10 cellular contexts compared by ENCODE assay signal in the genomic region with DNA sequence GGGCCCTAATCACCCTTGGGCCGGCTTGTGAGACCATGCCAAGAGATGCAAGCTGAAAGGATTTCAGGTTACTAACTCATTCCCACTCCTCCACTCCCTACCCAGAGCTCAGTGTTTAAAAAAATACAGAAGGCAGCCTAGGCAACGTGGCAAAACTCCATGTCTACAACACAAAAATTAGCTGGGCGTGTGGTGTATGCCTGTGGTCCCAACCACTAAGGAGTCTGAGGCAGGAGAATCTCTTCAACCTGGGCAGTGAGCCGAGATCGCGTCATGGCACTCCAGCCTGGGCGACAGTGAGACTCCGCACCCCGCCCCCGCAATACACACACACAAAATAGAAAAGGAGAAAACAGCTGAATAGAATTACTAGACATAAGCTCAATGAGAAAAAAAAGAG. TPM values are rescaled to one million over a fixed set of nuclear protein-coding genes. Genes with fewer than 3 reads are reported as not detected.
DNase-seq lines count a peak whose midpoint lies in the region; ATAC-seq lines count a peak whose summit lies in the region.
"Had no signal": no experiment of that assay in that cellular context is flagged by ENCODE, and none has a peak within 500 bp of the region (broad histone marks: within the 10 kb centered on the region; RNA-seq: fewer than 3 reads in every experiment).

No MANE protein-coding gene starts in this region.

- ATAC-seq in memory B cell (ENCODE audit: low read depth) (no peak), HG03280 (IDR thresholded peaks at IDR 0.05; ENCODE audit: unreplicated experiment) (no peak)
- no peak for ATAC-seq in activated T-cell treated with anti-CD3 and anti-CD28 coated beads, Interleukin-2, amount 50 U/mL, for 72 hours (replicated peaks in 1 of 2)

- H3K27ac ChIP-seq in cingulate gyrus (ENCODE audit: low read depth, low read length): peak overlapping the region; percentile 74

- peak overlapping the region; percentile 51 for H3K27ac Mint-ChIP-seq in memory B cell
- no peak overlapping the region for H3K27ac Mint-ChIP-seq in activated T-cell treated with anti-CD3 and anti-CD28 coated beads, Interleukin-2, amount 50 U/mL, for 72 hours

- peaks cover 42% of the 10 kb centered on the region for H3K4me1 Mint-ChIP-seq in memory B cell
- H3K4me1 Mint-ChIP-seq in activated T-cell treated with anti-CD3 and anti-CD28 coated beads, Interleukin-2, amount 50 U/mL, for 72 hours (ENCODE audit: low read depth): peaks cover 56% of the 10 kb centered on the region

- H3K9me3 Mint-ChIP-seq in memory B cell: no peaks in the 10 kb centered on the region
- H3K9me3 Mint-ChIP-seq in activated T-cell treated with anti-CD3 and anti-CD28 coated beads, Interleukin-2, amount 50 U/mL, for 72 hours: no peaks in the 10 kb centered on the region

- H3K4me3 Mint-ChIP-seq in memory B cell: no peak overlapping the region
- H3K4me3 Mint-ChIP-seq in activated T-cell treated with anti-CD3 and anti-CD28 coated beads, Interleukin-2, amount 50 U/mL, for 72 hours: no peak overlapping the region

- DNase-seq in M059J (ENCODE audit: low read depth) (peak; percentile 97), memory B cell (ENCODE audit: low spot score in 2 of 2) (no peak), superior temporal gyrus (ENCODE audit: extremely low spot score) (peak; percentile 73), GM19238 (ENCODE audit: insufficient read length, low spot score) (no peak), SK-N-DZ (ENCODE audit: low spot score) (no peak)
- DNase-seq in activated T-cell treated with anti-CD3 and anti-CD28 coated beads, Interleukin-2, amount 50 U/mL, for 72 hours: no peak
- DNase-seq: activated naive CD4-positive, alpha-beta T cell treated with Interleukin-2 at 50 U/mL for 16 hours; NCI-H2227 treated with DMSO at 0.1 percent for 48 hours had no signal

- H3K36me3 Mint-ChIP-seq in memory B cell: peaks cover 38% of the 10 kb centered on the region
- peaks cover 2 to 19% of the 10 kb centered on the region in 2 donors for H3K36me3 Mint-ChIP-seq in activated T-cell treated with anti-CD3 and anti-CD28 coated beads, Interleukin-2, amount 50 U/mL, for 72 hours (ENCODE audit: insufficient read depth in 2 of 2)

- no peaks in the 10 kb centered on the region for H3K27me3 Mint-ChIP-seq in memory B cell
- H3K27me3 Mint-ChIP-seq in activated T-cell treated with anti-CD3 and anti-CD28 coated beads, Interleukin-2, amount 50 U/mL, for 72 hours (ENCODE audit: low read depth): no peaks in the 10 kb centered on the region

RNA-seq across cellular contexts. Expression of a gene that starts 10.3 kb away (rescaled TPM):
- total RNA-seq in M059J (2014; rRNA removed; shearing (Covaris generic)): 31.8 and 43.4 TPM in 2 replicates
- total RNA-seq in activated T-cell treated with anti-CD3 and anti-CD28 coated beads, Interleukin-2, amount 50 U/mL, for 72 hours: 10 to 100 TPM; 39.0 to 43.6 TPM
- polyA plus RNA-seq in SK-N-DZ (2014; cell fraction: cytosol; rRNA removed): 49.2 and 57.8 TPM in 2 replicates
- polyA plus RNA-seq in SK-N-DZ (2014; cell fraction: nucleus; rRNA removed): 26.0 and 66.0 TPM in 2 replicates

RNA-seq across cellular contexts. Expression of a gene that starts 19.5 kb away (rescaled TPM):
- 5.8 and 10.9 TPM in 2 replicates for total RNA-seq in M059J (2014; rRNA removed; shearing (Covaris generic))
- under 1 TPM; 0.50 to 0.79 TPM for total RNA-seq in activated T-cell treated with anti-CD3 and anti-CD28 coated beads, Interleukin-2, amount 50 U/mL, for 72 hours
- polyA plus RNA-seq in SK-N-DZ (2014; cell fraction: cytosol; rRNA removed): not detected in 2 replicates
- not detected in 2 replicates for polyA plus RNA-seq in SK-N-DZ (2014; cell fraction: nucleus; rRNA removed)

Comparison
In these comparisons a context has a peak if more than half of its experiments do, and no peak if none do; other contexts are left out.
1. DNase-seq: peak in M059J (single experiment) and superior temporal gyrus (single experiment); none in memory B cell (0 of 2), activated T-cell treated with anti-CD3 and anti-CD28 coated beads, Interleukin-2, amount 50 U/mL, for 72 hours (0 of 2), GM19238 (single experiment) and SK-N-DZ (single experiment).